Comparison of ENCODE assay signal across 17 cellular contexts in genomic region chr6:29709178-29709576, GRCh38. TPM values are rescaled to one million over a fixed set of nuclear protein-coding genes. Genes with fewer than 3 reads are reported as not detected.
A peak's percentile ranks its signal among the peaks of the same experiment; 100 is the strongest.
DNase-seq lines count a peak whose midpoint lies in the region; ATAC-seq and TF ChIP-seq lines count a peak whose summit lies in the region.
"Had no signal": no experiment of that assay in that cellular context is flagged by ENCODE, and none has a peak within 500 bp of the region (broad histone marks: within the 10 kb centered on the region; RNA-seq: fewer than 3 reads in every experiment).

No MANE protein-coding gene starts in this region.

- TF ChIP-seq CTCF in osteoblast (IDR thresholded peaks at IDR 0.05; ENCODE audit: extremely low read depth, low read depth, low read length), result no peak

- H2AFZ ChIP-seq in osteoblast (ENCODE audit: low read length), result no peak overlapping the region
- no peak overlapping the region for H2AFZ ChIP-seq in GM23248

- H3K4me3 Mint-ChIP-seq in T-helper 2 cell treated with Interferon-gamma antibody and Interleukin-4, amounts not matched to agents 5 μg/mL and 100 μg/mL, for 36 hours, result peak overlapping the region; percentile 72
- peak overlapping the region; percentile 70 for H3K4me3 Mint-ChIP-seq in activated T-helper 2 cell treated with anti-CD3 and anti-CD28 coated beads, Interferon-gamma antibody, Interleukin-2, Interleukin-4, amounts not matched to agents 10 μg/mL and 5 μg/mL and 100 μg/mL, durations not matched to agents 14 hours and 24 hours and 36 hours (ENCODE audit: low read depth)
- H3K4me3 Mint-ChIP-seq: neural crest cell had no signal

- 31 to 33% methylated on average over 4 of the region's 4 CpGs for WGBS in GM23248 (ENCODE audit: low coverage in 1 of 2, low lambda C conversion rate in 2 of 2, missing lambda C conversion rate in 2 of 2), 2 experiments

- H3K9me2 ChIP-seq in GM23248 (ENCODE audit: insufficient read depth), result no peaks in the 10 kb centered on the region

- H3K4me1 Mint-ChIP-seq in T-helper 2 cell treated with Interferon-gamma antibody and Interleukin-4, amounts not matched to agents 5 μg/mL and 100 μg/mL, for 36 hours (ENCODE audit: low read depth), result peaks cover 44% of the 10 kb centered on the region
- H3K4me1 Mint-ChIP-seq in activated T-helper 2 cell treated with anti-CD3 and anti-CD28 coated beads, Interferon-gamma antibody, Interleukin-2, Interleukin-4, amounts not matched to agents 10 μg/mL and 5 μg/mL and 100 μg/mL, durations not matched to agents 14 hours and 24 hours and 36 hours (ENCODE audit: low read depth), result peaks cover 41% of the 10 kb centered on the region
- H3K4me1 Mint-ChIP-seq: neural crest cell had no signal

- H3K27ac ChIP-seq in osteoblast (ENCODE audit: low read depth, low read length) (no peak overlapping the region), GM23248 (no peak overlapping the region)
- H3K27ac ChIP-seq: tibial nerve had no signal

- H3F3A ChIP-seq in GM23248 (ENCODE audit: insufficient read depth), result no peaks in the 10 kb centered on the region

- H3K36me3 Mint-ChIP-seq in T-helper 2 cell treated with Interferon-gamma antibody and Interleukin-4, amounts not matched to agents 5 μg/mL and 100 μg/mL, for 36 hours (ENCODE audit: low read depth), result no peaks in the 10 kb centered on the region
- H3K36me3 Mint-ChIP-seq in activated T-helper 2 cell treated with anti-CD3 and anti-CD28 coated beads, Interferon-gamma antibody, Interleukin-2, Interleukin-4, amounts not matched to agents 10 μg/mL and 5 μg/mL and 100 μg/mL, durations not matched to agents 14 hours and 24 hours and 36 hours (ENCODE audit: low read depth), result no peaks in the 10 kb centered on the region

- H3K9me3 ChIP-seq in osteoblast (ENCODE audit: low read depth, low read length), result no peaks in the 10 kb centered on the region
- no peaks in the 10 kb centered on the region for H3K9me3 ChIP-seq in GM23248 (ENCODE audit: low read depth)
- H3K9me3 ChIP-seq: tibial nerve had no signal

- H4K20me1 ChIP-seq in osteoblast (ENCODE audit: insufficient read depth, low read length) (no peaks in the 10 kb centered on the region), GM23248 (ENCODE audit: insufficient read depth) (no peaks in the 10 kb centered on the region)

- no peak for DNase-seq in T-helper 2 cell treated with Interferon-gamma antibody and Interleukin-4, amounts not matched to agents 5 μg/mL and 100 μg/mL, for 36 hours (ENCODE audit: low spot score)
- no peak for DNase-seq in T-helper 2 cell
- DNase-seq in activated T-helper 2 cell treated with anti-CD3 and anti-CD28 coated beads, Interferon-gamma antibody, Interleukin-2, Interleukin-4, amounts not matched to agents 10 μg/mL and 5 μg/mL and 100 μg/mL, durations not matched to agents 14 hours and 24 hours and 36 hours (ENCODE audit: low spot score), result no peak
- no peak for DNase-seq in osteoblast (ENCODE audit: insufficient read length, low spot score, missing footprints)
- DNase-seq in iPS-NIHi7 (ENCODE audit: extremely low spot score), result no peak
- DNase-seq in activated gamma-delta T cell treated with Interleukin-2 at 50 U/mL for 16 hours, result no peak
- DNase-seq in GM23248, result no peak
- DNase-seq: 8988T, DMS153, glutamatergic neuron, NCI-H1105, NCI-H446 treated with DMSO at 0.1 percent for 48 hours, RPMI8226 had no signal

- H3K4me2 ChIP-seq in osteoblast (ENCODE audit: insufficient read depth, low read length) (peak overlapping the region; percentile 51), GM23248 (ENCODE audit: unreplicated experiment) (no peak overlapping the region)

- in situ Hi-C loops in GM23248 (cut with MboI), result no loop called here

- peak; percentile 42 for ATAC-seq in HG02642 (IDR thresholded peaks at IDR 0.05; ENCODE audit: poor library complexity, unreplicated experiment)
- ATAC-seq: HCT116 had no signal

- peak overlapping the region; percentile 81 for H3K27ac Mint-ChIP-seq in T-helper 2 cell treated with Interferon-gamma antibody and Interleukin-4, amounts not matched to agents 5 μg/mL and 100 μg/mL, for 36 hours
- H3K27ac Mint-ChIP-seq in activated T-helper 2 cell treated with anti-CD3 and anti-CD28 coated beads, Interferon-gamma antibody, Interleukin-2, Interleukin-4, amounts not matched to agents 10 μg/mL and 5 μg/mL and 100 μg/mL, durations not matched to agents 14 hours and 24 hours and 36 hours, result peak overlapping the region; percentile 77

- H3K9me3 Mint-ChIP-seq in T-helper 2 cell treated with Interferon-gamma antibody and Interleukin-4, amounts not matched to agents 5 μg/mL and 100 μg/mL, for 36 hours, result no peaks in the 10 kb centered on the region
- no peaks in the 10 kb centered on the region for H3K9me3 Mint-ChIP-seq in activated T-helper 2 cell treated with anti-CD3 and anti-CD28 coated beads, Interferon-gamma antibody, Interleukin-2, Interleukin-4, amounts not matched to agents 10 μg/mL and 5 μg/mL and 100 μg/mL, durations not matched to agents 14 hours and 24 hours and 36 hours
- H3K9me3 Mint-ChIP-seq: neural crest cell had no signal

- no peak overlapping the region for H3K9ac ChIP-seq in GM23248

- H3K4me1 ChIP-seq in osteoblast (ENCODE audit: insufficient read depth, low read length) (no peaks in the 10 kb centered on the region), GM23248 (ENCODE audit: insufficient read depth) (no peaks in the 10 kb centered on the region)
- H3K4me1 ChIP-seq: tibial nerve had no signal

- H3K27me3 Mint-ChIP-seq in T-helper 2 cell treated with Interferon-gamma antibody and Interleukin-4, amounts not matched to agents 5 μg/mL and 100 μg/mL, for 36 hours (ENCODE audit: low read depth), result peaks cover 4% of the 10 kb centered on the region
- peaks cover 4% of the 10 kb centered on the region for H3K27me3 Mint-ChIP-seq in activated T-helper 2 cell treated with anti-CD3 and anti-CD28 coated beads, Interferon-gamma antibody, Interleukin-2, Interleukin-4, amounts not matched to agents 10 μg/mL and 5 μg/mL and 100 μg/mL, durations not matched to agents 14 hours and 24 hours and 36 hours (ENCODE audit: low read depth)

- H3K36me3 ChIP-seq in osteoblast (ENCODE audit: insufficient read depth, low read length), result no peaks in the 10 kb centered on the region
- H3K36me3 ChIP-seq in GM23248 (ENCODE audit: low read depth), result no peaks in the 10 kb centered on the region
- H3K36me3 ChIP-seq: tibial nerve had no signal

- H3K27me3 ChIP-seq in osteoblast (ENCODE audit: insufficient read depth, low read length) (peaks cover 19% of the 10 kb centered on the region), GM23248 (replicated peaks; ENCODE audit: insufficient read depth) (peaks cover 17% of the 10 kb centered on the region)

- H3K4me3 ChIP-seq in osteoblast (ENCODE audit: insufficient read depth, low read length) (no peak overlapping the region), GM23248 (no peak overlapping the region)
- H3K4me3 ChIP-seq: tibial nerve had no signal

- intact Hi-C loops in activated T-helper 2 cell treated with anti-CD3 and anti-CD28 coated beads, Interferon-gamma antibody, Interleukin-2, Interleukin-4, amounts not matched to agents 10 μg/mL and 5 μg/mL and 100 μg/mL, durations not matched to agents 14 hours and 24 hours and 36 hours (cut with micrococcal nuclease), result no loop called here

- H3K79me2 ChIP-seq in osteoblast (ENCODE audit: insufficient read depth, low read length) (no peaks in the 10 kb centered on the region), GM23248 (ENCODE audit: insufficient read depth) (no peaks in the 10 kb centered on the region)

RNA-seq across cellular contexts. Expression of gene HLA-F, which starts 14.1 kb away (rescaled TPM):
- total RNA-seq in activated T-helper 2 cell treated with anti-CD3 and anti-CD28 coated beads, Interferon-gamma antibody, Interleukin-2, Interleukin-4, amounts not matched to agents 10 μg/mL and 5 μg/mL and 100 μg/mL, durations not matched to agents 14 hours and 24 hours and 36 hours, result 266 and 278 TPM in 2 replicates
- total RNA-seq in osteoblast, result 30.4 and 44.2 TPM in 2 replicates
- total RNA-seq in GM23248 (2014; rRNA removed; shearing (Covaris generic)), result 0.13 and 0.43 TPM in 2 replicates
- 0.37 and 0.93 TPM in 2 replicates for polyA plus RNA-seq in GM23248 (2016; fragmentation: Nextera tagmentation; extraction: Ambion mirVana)

RNA-seq across cellular contexts. Expression of gene ZFP57, which starts 28.2 kb away (rescaled TPM):
- total RNA-seq in activated T-helper 2 cell treated with anti-CD3 and anti-CD28 coated beads, Interferon-gamma antibody, Interleukin-2, Interleukin-4, amounts not matched to agents 10 μg/mL and 5 μg/mL and 100 μg/mL, durations not matched to agents 14 hours and 24 hours and 36 hours, result 2.6 and 3.0 TPM in 2 replicates
- 0.36 and 0.59 TPM in 2 replicates for total RNA-seq in osteoblast
- total RNA-seq in GM23248 (2014; rRNA removed; shearing (Covaris generic)), result not detected in 2 replicates
- polyA plus RNA-seq in GM23248 (2016; fragmentation: Nextera tagmentation; extraction: Ambion mirVana), result not detected in 2 replicates
- total RNA-seq: neural crest cell had no signal

RNA-seq across cellular contexts. Expression of gene MOG, which starts 52.3 kb away (rescaled TPM):
- not detected in 2 replicates for total RNA-seq in activated T-helper 2 cell treated with anti-CD3 and anti-CD28 coated beads, Interferon-gamma antibody, Interleukin-2, Interleukin-4, amounts not matched to agents 10 μg/mL and 5 μg/mL and 100 μg/mL, durations not matched to agents 14 hours and 24 hours and 36 hours
- total RNA-seq in osteoblast, result not detected in 2 replicates
- not detected in 2 replicates for total RNA-seq in GM23248 (2014; rRNA removed; shearing (Covaris generic))
- polyA plus RNA-seq in GM23248 (2016; fragmentation: Nextera tagmentation; extraction: Ambion mirVana), result not detected in 2 replicates
- total RNA-seq: neural crest cell, tibial nerve had no signal

Comparison
In these comparisons a context has a peak if more than half of its experiments do, and no peak if none do; other contexts are left out.
1. RNA of gene HLA-F, which starts 14.1 kb away (total RNA-seq): 266 to 278 TPM in activated T-helper 2 cell treated with anti-CD3 and anti-CD28 coated beads, Interferon-gamma antibody, Interleukin-2, Interleukin-4, amounts not matched to agents 10 μg/mL and 5 μg/mL and 100 μg/mL, durations not matched to agents 14 hours and 24 hours and 36 hours and 30.4 to 44.2 TPM in osteoblast; 0.13 to 0.43 TPM in GM23248; every median in the first group is over 10 times any median in the second.